In the genomic region with DNA sequence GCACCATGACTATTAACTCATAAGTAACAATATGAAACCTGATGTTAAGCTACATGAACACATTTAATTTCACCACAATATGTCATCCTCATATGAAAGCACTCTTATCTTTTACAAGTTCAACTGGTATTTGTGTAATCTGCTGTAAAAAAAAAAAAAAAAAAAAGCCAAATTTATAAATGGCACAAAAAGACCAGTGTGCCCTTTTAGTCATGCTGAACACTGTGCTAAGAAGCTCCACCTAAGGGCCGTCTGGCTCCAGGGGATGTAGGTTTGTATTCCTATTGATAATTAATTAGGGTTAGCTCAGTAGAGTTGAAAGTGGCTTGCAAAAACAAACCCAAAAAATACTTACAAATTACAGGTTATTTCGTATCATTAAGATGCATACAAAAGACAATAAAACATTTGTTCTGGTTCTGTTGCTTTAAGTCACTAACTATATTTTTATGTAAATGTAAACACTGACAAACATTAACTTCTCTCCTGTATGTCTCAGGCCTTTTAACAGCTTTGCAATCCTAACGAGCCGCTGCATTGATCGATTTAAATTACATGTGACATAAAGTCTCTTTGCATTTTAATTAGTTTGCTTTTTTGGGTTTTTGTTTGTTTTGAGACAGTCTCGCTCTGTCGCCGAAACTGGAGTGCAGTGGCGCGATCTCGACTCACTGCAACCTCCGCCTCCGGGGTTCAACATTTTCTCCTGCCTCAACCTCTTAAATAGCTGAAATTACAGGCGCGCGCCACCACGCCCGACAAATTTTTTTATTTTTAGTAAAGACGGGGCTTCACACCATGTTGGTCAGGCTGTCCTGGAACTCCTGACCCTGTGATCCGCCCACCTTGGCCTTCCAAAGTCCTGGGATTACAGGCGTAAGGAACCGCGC, we compare ENCODE assay signal across 8 cellular contexts.
A peak's percentile ranks its signal among the peaks of the same experiment; 100 is the strongest.
DNase-seq lines count a peak whose midpoint lies in the region; ATAC-seq, FAIRE-seq and TF ChIP-seq lines count a peak whose summit lies in the region.

No MANE protein-coding gene starts in this region.

- H3K9me3 Mint-ChIP-seq in activated T-helper 2 cell treated with anti-CD3 and anti-CD28 coated beads, Interferon-gamma antibody, Interleukin-2, Interleukin-4, amounts not matched to agents 10 μg/mL and 5 μg/mL and 100 μg/mL, durations not matched to agents 14 hours and 24 hours and 36 hours: no peaks in the 10 kb centered on the region

- peak overlapping the region; percentile 89 for H3K27ac ChIP-seq in hepatocyte
- H3K27ac ChIP-seq in small intestine (ENCODE audit: low read depth in 1 of 2, low read length in 1 of 2): peak overlapping the region; percentile 99 to 100

- peak overlapping the region; percentile 97 for H3K27ac Mint-ChIP-seq in activated T-helper 2 cell treated with anti-CD3 and anti-CD28 coated beads, Interferon-gamma antibody, Interleukin-2, Interleukin-4, amounts not matched to agents 10 μg/mL and 5 μg/mL and 100 μg/mL, durations not matched to agents 14 hours and 24 hours and 36 hours

- peak overlapping the region; percentile 53 for H3K4me3 ChIP-seq in hepatocyte
- peak overlapping the region; percentile 53 to 86 for H3K4me3 ChIP-seq in small intestine (ENCODE audit: low read depth in 1 of 2, low read length in 2 of 2)

- ATAC-seq in GM18870 (IDR thresholded peaks at IDR 0.05; ENCODE audit: unreplicated experiment): no peak

- no peaks in the 10 kb centered on the region for H3K9me3 ChIP-seq in hepatocyte (ENCODE audit: low read depth)
- no peaks in the 10 kb centered on the region for H3K9me3 ChIP-seq in small intestine (ENCODE audit: control insufficient read depth, low read depth)

- FAIRE-seq in small intestine (lab: Jason Lieb, UNC): no peak

- H3K4me1 Mint-ChIP-seq in activated T-helper 2 cell treated with anti-CD3 and anti-CD28 coated beads, Interferon-gamma antibody, Interleukin-2, Interleukin-4, amounts not matched to agents 10 μg/mL and 5 μg/mL and 100 μg/mL, durations not matched to agents 14 hours and 24 hours and 36 hours (ENCODE audit: low read depth): peaks cover 44% of the 10 kb centered on the region

- intact Hi-C loops in activated T-helper 2 cell treated with anti-CD3 and anti-CD28 coated beads, Interferon-gamma antibody, Interleukin-2, Interleukin-4, amounts not matched to agents 10 μg/mL and 5 μg/mL and 100 μg/mL, durations not matched to agents 14 hours and 24 hours and 36 hours (cut with micrococcal nuclease): loop anchor here (1.0 to 10.0 kb wide), 6 partner anchors 23 to 1637 kb away; a partner anchor contains a TSS

- H2AFZ ChIP-seq in hepatocyte: no peak overlapping the region

- DNase-seq in SKM-1 treated with dmso at 0.1 percent for 144 hours (lab: John Stamatoyannopoulos, UW; ENCODE audit: unreplicated experiment) (peak; percentile 71), SKM-1 (lab: John Stamatoyannopoulos, UW; ENCODE audit: unreplicated experiment) (no peak), NCI-H446 (lab: John Stamatoyannopoulos, UW) (peak; percentile 38 to 55), hepatocyte (ENCODE audit: low spot score) (peak; percentile 49), small intestine (peak; percentile 81), HPDE6-E6E7 (ENCODE audit: extremely low spot score) (no peak)
- DNase-seq in activated T-helper 2 cell treated with anti-CD3 and anti-CD28 coated beads, Interferon-gamma antibody, Interleukin-2, Interleukin-4, amounts not matched to agents 10 μg/mL and 5 μg/mL and 100 μg/mL, durations not matched to agents 14 hours and 24 hours and 36 hours (ENCODE audit: low spot score): peak; percentile 59

- TF ChIP-seq CTCF in hepatocyte (IDR thresholded peaks at IDR 0.05; ENCODE audit: poor library complexity): no peak

- H3K36me3 ChIP-seq in hepatocyte (replicated peaks; ENCODE audit: insufficient read depth, low read depth): no peaks in the 10 kb centered on the region
- no peaks in the 10 kb centered on the region for H3K36me3 ChIP-seq in small intestine (ENCODE audit: control insufficient read depth in 2 of 2, insufficient read depth in 2 of 2, low read length in 2 of 2)

- peaks cover 6% of the 10 kb centered on the region for H3K36me3 Mint-ChIP-seq in activated T-helper 2 cell treated with anti-CD3 and anti-CD28 coated beads, Interferon-gamma antibody, Interleukin-2, Interleukin-4, amounts not matched to agents 10 μg/mL and 5 μg/mL and 100 μg/mL, durations not matched to agents 14 hours and 24 hours and 36 hours (ENCODE audit: low read depth)

- H3K4me3 Mint-ChIP-seq in activated T-helper 2 cell treated with anti-CD3 and anti-CD28 coated beads, Interferon-gamma antibody, Interleukin-2, Interleukin-4, amounts not matched to agents 10 μg/mL and 5 μg/mL and 100 μg/mL, durations not matched to agents 14 hours and 24 hours and 36 hours (ENCODE audit: low read depth): peak overlapping the region; percentile 97

- H3K9me2 ChIP-seq in hepatocyte (replicated peaks; ENCODE audit: insufficient read depth): no peaks in the 10 kb centered on the region

- peaks cover 22% of the 10 kb centered on the region for H4K20me1 ChIP-seq in hepatocyte (ENCODE audit: insufficient read depth, poor library complexity, severe bottlenecking)

- 1% methylated on average over 23 of the region's 23 CpGs for WGBS in hepatocyte (ENCODE audit: low lambda C conversion rate, missing lambda C conversion rate)
- 0 to 1% (median 1%) methylated on average over 23 of the region's 23 CpGs for WGBS in small intestine, 3 donors

- H3K27me3 ChIP-seq in hepatocyte: no peaks in the 10 kb centered on the region
- H3K27me3 ChIP-seq in small intestine (ENCODE audit: control insufficient read depth in 2 of 2, insufficient read depth in 2 of 2, low read length in 2 of 2): no peaks in the 10 kb centered on the region

- H3K4me1 ChIP-seq in hepatocyte (ENCODE audit: insufficient read depth): peaks cover 16% of the 10 kb centered on the region
- H3K4me1 ChIP-seq in small intestine (ENCODE audit: control insufficient read depth in 2 of 2, insufficient read depth in 1 of 2, low read depth in 1 of 2, low read length in 1 of 2): no peaks in the 10 kb centered on the region

- H3K27me3 Mint-ChIP-seq in activated T-helper 2 cell treated with anti-CD3 and anti-CD28 coated beads, Interferon-gamma antibody, Interleukin-2, Interleukin-4, amounts not matched to agents 10 μg/mL and 5 μg/mL and 100 μg/mL, durations not matched to agents 14 hours and 24 hours and 36 hours (ENCODE audit: low read depth): no peaks in the 10 kb centered on the region

- peaks cover 59% of the 10 kb centered on the region for H3K79me2 ChIP-seq in hepatocyte

- H3K4me2 ChIP-seq in hepatocyte: peak overlapping the region; percentile 82

Comparison
In these comparisons a context has a peak if more than half of its experiments do, and no peak if none do; other contexts are left out.
1. DNase-seq: peak in SKM-1 treated with dmso at 0.1 percent for 144 hours (single experiment), NCI-H446 (2 of 2), activated T-helper 2 cell treated with anti-CD3 and anti-CD28 coated beads, Interferon-gamma antibody, Interleukin-2, Interleukin-4, amounts not matched to agents 10 μg/mL and 5 μg/mL and 100 μg/mL, durations not matched to agents 14 hours and 24 hours and 36 hours (single experiment), hepatocyte (single experiment) and small intestine (single experiment); none in SKM-1 (single experiment) and HPDE6-E6E7 (single experiment).